In the genomic region with DNA sequence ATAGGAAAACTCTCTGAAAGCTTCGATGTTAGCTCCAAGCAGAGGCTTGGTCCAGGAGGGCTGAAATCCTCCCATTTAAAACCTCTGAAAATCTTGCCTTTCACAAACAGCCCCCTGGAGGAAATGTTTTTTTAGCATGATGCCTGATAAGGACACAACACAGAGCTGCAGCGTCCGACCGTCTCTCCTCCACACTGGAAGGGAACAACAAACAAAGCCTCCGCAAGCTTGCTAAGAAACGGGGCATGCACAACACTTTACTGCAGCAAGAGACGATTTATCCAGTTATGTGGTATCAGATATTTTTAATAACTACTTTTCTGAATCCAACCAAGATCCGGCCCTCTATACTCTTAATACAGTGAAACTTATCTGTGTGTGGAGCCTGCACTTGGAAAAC, we compare ENCODE assay signal across 27 cellular contexts.
"Had no signal": no experiment of that assay in that cellular context is flagged by ENCODE, and none has a peak within 500 bp of the region (broad histone marks: within the 10 kb centered on the region; RNA-seq: fewer than 3 reads in every experiment).

No MANE protein-coding gene starts in this region.

- DNase-seq: naive thymus-derived CD4-positive, alpha-beta T cell; natural killer cell; occipital lobe; ovary; psoas muscle; right cardiac atrium; right lobe of liver; sigmoid colon; small intestine; stimulated activated CD4-positive, alpha-beta T cell treated with anti-CD3 and anti-CD28 coated beads, Interleukin-15, amount 100 ng/mL, for 24 hours; stimulated activated CD4-positive, alpha-beta T cell treated with anti-CD3 and anti-CD28 coated beads, Interleukin-2, amount 100 ng/mL, for 24 hours; stimulated activated CD4-positive, alpha-beta T cell treated with anti-CD3 and anti-CD28 coated beads, Interleukin-2, amount 100 ng/mL, for 48 hours; stimulated activated CD4-positive, alpha-beta T cell treated with anti-CD3 and anti-CD28 coated beads, Interleukin-4, amount 100 ng/mL, for 24 hours; stimulated activated naive B cell treated with anti-CD40 and anti-IgM and Interleukin-4, amounts not matched to agents 10 μg/mL and 1 μg/mL and 100 μg/mL, for 72 hours; stimulated activated naive CD4-positive, alpha-beta T cell treated with Interleukin-2 at 50 U/mL for 16 hours; stomach; thyroid gland; transverse colon; uterus had no signal

- H3K36me3 ChIP-seq: ovary, right lobe of liver, sigmoid colon, stomach, thoracic aorta, thyroid gland, transverse colon, upper lobe of right lung, uterus had no signal

- H3K27me3 ChIP-seq: ovary, right lobe of liver, sigmoid colon, thyroid gland, transverse colon, upper lobe of right lung, uterus had no signal

- H3K9me3 Mint-ChIP-seq: natural killer cell; nephron; stimulated activated effector memory CD8-positive, alpha-beta T cell treated with anti-CD3 and anti-CD28 coated beads, Interleukin-12 subunit alpha, Interleukin-12 subunit beta, amount 100 ng/mL, for 72 hours; stimulated activated naive B cell treated with anti-CD40 and anti-IgM and Interleukin-4, amounts not matched to agents 10 μg/mL and 1 μg/mL and 100 μg/mL, for 72 hours; stimulated activated naive CD8-positive, alpha-beta T cell treated with anti-CD3 and anti-CD28 coated beads, Interleukin-15, Interleukin-2, amounts not matched to agents 100 ng/mL and 50 ng/mL, for 24 hours; type B pancreatic cell had no signal

- H3K9ac ChIP-seq: parathyroid adenoma had no signal

- H3K9me3 ChIP-seq: ovary, psoas muscle, right lobe of liver, sigmoid colon, stomach, thoracic aorta, thyroid gland, transverse colon, upper lobe of right lung, uterus had no signal

- H3K4me3 ChIP-seq: ovary, psoas muscle, right lobe of liver, sigmoid colon, stomach, thoracic aorta, thyroid gland, transverse colon, upper lobe of right lung, uterus had no signal

- H3K4me1 Mint-ChIP-seq: naive thymus-derived CD4-positive, alpha-beta T cell; natural killer cell; stimulated activated naive B cell treated with anti-CD40 and anti-IgM and Interleukin-4, amounts not matched to agents 10 μg/mL and 1 μg/mL and 100 μg/mL, for 72 hours had no signal

- H3K4me1 ChIP-seq: parathyroid adenoma, psoas muscle, right lobe of liver, sigmoid colon, thyroid gland, upper lobe of right lung, uterus had no signal

- H3K36me3 Mint-ChIP-seq: naive thymus-derived CD4-positive, alpha-beta T cell; natural killer cell; stimulated activated effector memory CD8-positive, alpha-beta T cell treated with anti-CD3 and anti-CD28 coated beads, Interleukin-12 subunit alpha, Interleukin-12 subunit beta, amount 100 ng/mL, for 72 hours; stimulated activated naive B cell treated with anti-CD40 and anti-IgM and Interleukin-4, amounts not matched to agents 10 μg/mL and 1 μg/mL and 100 μg/mL, for 72 hours; type B pancreatic cell had no signal

- H3K27ac Mint-ChIP-seq: naive thymus-derived CD4-positive, alpha-beta T cell; natural killer cell; nephron; progenitor cell of endocrine pancreas; stimulated activated effector memory CD8-positive, alpha-beta T cell treated with anti-CD3 and anti-CD28 coated beads, Interleukin-12 subunit alpha, Interleukin-12 subunit beta, amount 100 ng/mL, for 72 hours; stimulated activated naive B cell treated with anti-CD40 and anti-IgM and Interleukin-4, amounts not matched to agents 10 μg/mL and 1 μg/mL and 100 μg/mL, for 72 hours; stimulated activated naive CD8-positive, alpha-beta T cell treated with anti-CD3 and anti-CD28 coated beads, Interleukin-15, Interleukin-2, amounts not matched to agents 100 ng/mL and 50 ng/mL, for 24 hours; type B pancreatic cell had no signal

- H3K27me3 Mint-ChIP-seq: stimulated activated naive B cell treated with anti-CD40 and anti-IgM and Interleukin-4, amounts not matched to agents 10 μg/mL and 1 μg/mL and 100 μg/mL, for 72 hours; stimulated activated naive CD8-positive, alpha-beta T cell treated with anti-CD3 and anti-CD28 coated beads, Interleukin-15, Interleukin-2, amounts not matched to agents 100 ng/mL and 50 ng/mL, for 24 hours; type B pancreatic cell had no signal

- H3K4me3 Mint-ChIP-seq: naive thymus-derived CD4-positive, alpha-beta T cell; natural killer cell; nephron; stimulated activated effector memory CD8-positive, alpha-beta T cell treated with anti-CD3 and anti-CD28 coated beads, Interleukin-12 subunit alpha, Interleukin-12 subunit beta, amount 100 ng/mL, for 72 hours; stimulated activated naive B cell treated with anti-CD40 and anti-IgM and Interleukin-4, amounts not matched to agents 10 μg/mL and 1 μg/mL and 100 μg/mL, for 72 hours; stimulated activated naive CD8-positive, alpha-beta T cell treated with anti-CD3 and anti-CD28 coated beads, Interleukin-15, Interleukin-2, amounts not matched to agents 100 ng/mL and 50 ng/mL, for 24 hours; type B pancreatic cell had no signal

- H2AFZ ChIP-seq: parathyroid adenoma had no signal

- H3K27ac ChIP-seq: ovary, parathyroid adenoma, psoas muscle, right lobe of liver, sigmoid colon, stomach, thoracic aorta, thyroid gland, transverse colon, upper lobe of right lung, uterus had no signal
